In the genomic region with DNA sequence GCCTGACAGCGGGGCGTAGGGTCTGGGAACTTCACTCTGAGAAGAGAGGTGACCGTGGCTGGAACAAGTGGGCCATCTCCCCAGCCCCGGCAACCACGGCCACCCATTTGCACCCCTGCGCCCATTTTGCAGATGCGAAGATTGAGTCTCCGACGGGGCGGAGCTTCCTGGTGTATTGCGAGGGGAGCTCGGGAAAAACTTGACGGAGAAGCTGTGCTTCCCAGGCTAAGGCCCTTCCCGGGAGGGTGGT, we compare ENCODE assay signal across 1 cellular context.
TF ChIP-seq lines count a peak whose summit lies in the region.

No MANE protein-coding gene starts in this region.

TF ChIP-seq in GM12878, 131 proteins besides CTCF, POLR2A, EP300 and RAD21:
- TF ChIP-seq, protein P1, sequence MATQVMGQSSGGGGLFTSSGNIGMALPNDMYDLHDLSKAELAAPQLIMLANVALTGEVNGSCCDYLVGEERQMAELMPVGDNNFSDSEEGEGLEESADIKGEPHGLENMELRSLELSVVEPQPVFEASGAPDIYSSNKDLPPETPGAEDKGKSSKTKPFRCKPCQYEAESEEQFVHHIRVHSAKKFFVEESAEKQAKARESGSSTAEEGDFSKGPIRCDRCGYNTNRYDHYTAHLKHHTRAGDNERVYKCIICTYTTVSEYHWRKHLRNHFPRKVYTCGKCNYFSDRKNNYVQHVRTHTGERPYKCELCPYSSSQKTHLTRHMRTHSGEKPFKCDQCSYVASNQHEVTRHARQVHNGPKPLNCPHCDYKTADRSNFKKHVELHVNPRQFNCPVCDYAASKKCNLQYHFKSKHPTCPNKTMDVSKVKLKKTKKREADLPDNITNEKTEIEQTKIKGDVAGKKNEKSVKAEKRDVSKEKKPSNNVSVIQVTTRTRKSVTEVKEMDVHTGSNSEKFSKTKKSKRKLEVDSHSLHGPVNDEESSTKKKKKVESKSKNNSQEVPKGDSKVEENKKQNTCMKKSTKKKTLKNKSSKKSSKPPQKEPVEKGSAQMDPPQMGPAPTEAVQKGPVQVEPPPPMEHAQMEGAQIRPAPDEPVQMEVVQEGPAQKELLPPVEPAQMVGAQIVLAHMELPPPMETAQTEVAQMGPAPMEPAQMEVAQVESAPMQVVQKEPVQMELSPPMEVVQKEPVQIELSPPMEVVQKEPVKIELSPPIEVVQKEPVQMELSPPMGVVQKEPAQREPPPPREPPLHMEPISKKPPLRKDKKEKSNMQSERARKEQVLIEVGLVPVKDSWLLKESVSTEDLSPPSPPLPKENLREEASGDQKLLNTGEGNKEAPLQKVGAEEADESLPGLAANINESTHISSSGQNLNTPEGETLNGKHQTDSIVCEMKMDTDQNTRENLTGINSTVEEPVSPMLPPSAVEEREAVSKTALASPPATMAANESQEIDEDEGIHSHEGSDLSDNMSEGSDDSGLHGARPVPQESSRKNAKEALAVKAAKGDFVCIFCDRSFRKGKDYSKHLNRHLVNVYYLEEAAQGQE (IDR thresholded peaks at IDR 0.05; ENCODE audit: low read depth, low read length) = no peak
- TF ChIP-seq, protein P2, sequence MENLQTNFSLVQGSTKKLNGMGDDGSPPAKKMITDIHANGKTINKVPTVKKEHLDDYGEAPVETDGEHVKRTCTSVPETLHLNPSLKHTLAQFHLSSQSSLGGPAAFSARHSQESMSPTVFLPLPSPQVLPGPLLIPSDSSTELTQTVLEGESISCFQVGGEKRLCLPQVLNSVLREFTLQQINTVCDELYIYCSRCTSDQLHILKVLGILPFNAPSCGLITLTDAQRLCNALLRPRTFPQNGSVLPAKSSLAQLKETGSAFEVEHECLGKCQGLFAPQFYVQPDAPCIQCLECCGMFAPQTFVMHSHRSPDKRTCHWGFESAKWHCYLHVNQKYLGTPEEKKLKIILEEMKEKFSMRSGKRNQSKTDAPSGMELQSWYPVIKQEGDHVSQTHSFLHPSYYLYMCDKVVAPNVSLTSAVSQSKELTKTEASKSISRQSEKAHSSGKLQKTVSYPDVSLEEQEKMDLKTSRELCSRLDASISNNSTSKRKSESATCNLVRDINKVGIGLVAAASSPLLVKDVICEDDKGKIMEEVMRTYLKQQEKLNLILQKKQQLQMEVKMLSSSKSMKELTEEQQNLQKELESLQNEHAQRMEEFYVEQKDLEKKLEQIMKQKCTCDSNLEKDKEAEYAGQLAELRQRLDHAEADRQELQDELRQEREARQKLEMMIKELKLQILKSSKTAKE (IDR thresholded peaks at IDR 0.05; ENCODE audit: low read depth, poor library complexity, severe bottlenecking) = peak; percentile 92
- TF ChIP-seq RELA (IDR thresholded peaks at IDR 0.05; ENCODE audit: borderline replicate concordance, partially characterized antibody) = no peak
- TF ChIP-seq HDAC2 (IDR thresholded peaks at IDR 0.05) = peak; percentile 54; the same call in 1 of the 2 replicates
- TF ChIP-seq POU2F2 (IDR thresholded peaks at IDR 0.05; ENCODE audit: borderline replicate concordance, low read depth, low read length) = no peak; the same call in 2 of the 3 replicates
- TF ChIP-seq MTA2 (IDR thresholded peaks at IDR 0.05; ENCODE audit: low read depth) = peak; percentile 3; the same call in 1 of the 2 replicates
- TF ChIP-seq, protein P3, sequence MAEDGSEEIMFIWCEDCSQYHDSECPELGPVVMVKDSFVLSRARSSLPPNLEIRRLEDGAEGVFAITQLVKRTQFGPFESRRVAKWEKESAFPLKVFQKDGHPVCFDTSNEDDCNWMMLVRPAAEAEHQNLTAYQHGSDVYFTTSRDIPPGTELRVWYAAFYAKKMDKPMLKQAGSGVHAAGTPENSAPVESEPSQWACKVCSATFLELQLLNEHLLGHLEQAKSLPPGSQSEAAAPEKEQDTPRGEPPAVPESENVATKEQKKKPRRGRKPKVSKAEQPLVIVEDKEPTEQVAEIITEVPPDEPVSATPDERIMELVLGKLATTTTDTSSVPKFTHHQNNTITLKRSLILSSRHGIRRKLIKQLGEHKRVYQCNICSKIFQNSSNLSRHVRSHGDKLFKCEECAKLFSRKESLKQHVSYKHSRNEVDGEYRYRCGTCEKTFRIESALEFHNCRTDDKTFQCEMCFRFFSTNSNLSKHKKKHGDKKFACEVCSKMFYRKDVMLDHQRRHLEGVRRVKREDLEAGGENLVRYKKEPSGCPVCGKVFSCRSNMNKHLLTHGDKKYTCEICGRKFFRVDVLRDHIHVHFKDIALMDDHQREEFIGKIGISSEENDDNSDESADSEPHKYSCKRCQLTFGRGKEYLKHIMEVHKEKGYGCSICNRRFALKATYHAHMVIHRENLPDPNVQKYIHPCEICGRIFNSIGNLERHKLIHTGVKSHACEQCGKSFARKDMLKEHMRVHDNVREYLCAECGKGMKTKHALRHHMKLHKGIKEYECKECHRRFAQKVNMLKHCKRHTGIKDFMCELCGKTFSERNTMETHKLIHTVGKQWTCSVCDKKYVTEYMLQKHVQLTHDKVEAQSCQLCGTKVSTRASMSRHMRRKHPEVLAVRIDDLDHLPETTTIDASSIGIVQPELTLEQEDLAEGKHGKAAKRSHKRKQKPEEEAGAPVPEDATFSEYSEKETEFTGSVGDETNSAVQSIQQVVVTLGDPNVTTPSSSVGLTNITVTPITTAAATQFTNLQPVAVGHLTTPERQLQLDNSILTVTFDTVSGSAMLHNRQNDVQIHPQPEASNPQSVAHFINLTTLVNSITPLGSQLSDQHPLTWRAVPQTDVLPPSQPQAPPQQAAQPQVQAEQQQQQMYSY (CRISPR knock-in tag; IDR thresholded peaks at IDR 0.05) = no peak
- TF ChIP-seq ATF7 (IDR thresholded peaks at IDR 0.05; ENCODE audit: low read depth) = peak; percentile 99
- TF ChIP-seq GATAD2B (conservative IDR thresholded peaks at IDR 0.05; ENCODE audit: low read depth) = peak; percentile 59; the same call in 1 of the 2 replicates
- peak; percentile 100 for TF ChIP-seq SMARCA5 (IDR thresholded peaks at IDR 0.05)
- no peak for TF ChIP-seq NFYA (IDR thresholded peaks at IDR 0.05; ENCODE audit: borderline replicate concordance, low read depth, low read length)
- TF ChIP-seq, protein P4, sequence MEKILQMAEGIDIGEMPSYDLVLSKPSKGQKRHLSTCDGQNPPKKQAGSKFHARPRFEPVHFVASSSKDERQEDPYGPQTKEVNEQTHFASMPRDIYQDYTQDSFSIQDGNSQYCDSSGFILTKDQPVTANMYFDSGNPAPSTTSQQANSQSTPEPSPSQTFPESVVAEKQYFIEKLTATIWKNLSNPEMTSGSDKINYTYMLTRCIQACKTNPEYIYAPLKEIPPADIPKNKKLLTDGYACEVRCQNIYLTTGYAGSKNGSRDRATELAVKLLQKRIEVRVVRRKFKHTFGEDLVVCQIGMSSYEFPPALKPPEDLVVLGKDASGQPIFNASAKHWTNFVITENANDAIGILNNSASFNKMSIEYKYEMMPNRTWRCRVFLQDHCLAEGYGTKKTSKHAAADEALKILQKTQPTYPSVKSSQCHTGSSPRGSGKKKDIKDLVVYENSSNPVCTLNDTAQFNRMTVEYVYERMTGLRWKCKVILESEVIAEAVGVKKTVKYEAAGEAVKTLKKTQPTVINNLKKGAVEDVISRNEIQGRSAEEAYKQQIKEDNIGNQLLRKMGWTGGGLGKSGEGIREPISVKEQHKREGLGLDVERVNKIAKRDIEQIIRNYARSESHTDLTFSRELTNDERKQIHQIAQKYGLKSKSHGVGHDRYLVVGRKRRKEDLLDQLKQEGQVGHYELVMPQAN (conservative IDR thresholded peaks at IDR 0.05) = peak; percentile 84
- 0 out of 2 replicates have a peak, but pooled peaks have one; percentile 40 for TF ChIP-seq TAF1 (IDR thresholded peaks at IDR 0.05; ENCODE audit: borderline replicate concordance, low read depth, low read length)
- peak; percentile 99 for TF ChIP-seq ZNF217 (IDR thresholded peaks at IDR 0.05)
- TF ChIP-seq, protein P5, sequence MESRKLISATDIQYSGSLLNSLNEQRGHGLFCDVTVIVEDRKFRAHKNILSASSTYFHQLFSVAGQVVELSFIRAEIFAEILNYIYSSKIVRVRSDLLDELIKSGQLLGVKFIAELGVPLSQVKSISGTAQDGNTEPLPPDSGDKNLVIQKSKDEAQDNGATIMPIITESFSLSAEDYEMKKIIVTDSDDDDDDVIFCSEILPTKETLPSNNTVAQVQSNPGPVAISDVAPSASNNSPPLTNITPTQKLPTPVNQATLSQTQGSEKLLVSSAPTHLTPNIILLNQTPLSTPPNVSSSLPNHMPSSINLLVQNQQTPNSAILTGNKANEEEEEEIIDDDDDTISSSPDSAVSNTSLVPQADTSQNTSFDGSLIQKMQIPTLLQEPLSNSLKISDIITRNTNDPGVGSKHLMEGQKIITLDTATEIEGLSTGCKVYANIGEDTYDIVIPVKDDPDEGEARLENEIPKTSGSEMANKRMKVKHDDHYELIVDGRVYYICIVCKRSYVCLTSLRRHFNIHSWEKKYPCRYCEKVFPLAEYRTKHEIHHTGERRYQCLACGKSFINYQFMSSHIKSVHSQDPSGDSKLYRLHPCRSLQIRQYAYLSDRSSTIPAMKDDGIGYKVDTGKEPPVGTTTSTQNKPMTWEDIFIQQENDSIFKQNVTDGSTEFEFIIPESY (IDR thresholded peaks at IDR 0.05) = no peak
- 0 out of 2 replicates have a peak, but pooled peaks have one; percentile 73 for TF ChIP-seq RCOR1 (conservative IDR thresholded peaks at IDR 0.05; ENCODE audit: low read depth, low read length)
- TF ChIP-seq, protein P6, sequence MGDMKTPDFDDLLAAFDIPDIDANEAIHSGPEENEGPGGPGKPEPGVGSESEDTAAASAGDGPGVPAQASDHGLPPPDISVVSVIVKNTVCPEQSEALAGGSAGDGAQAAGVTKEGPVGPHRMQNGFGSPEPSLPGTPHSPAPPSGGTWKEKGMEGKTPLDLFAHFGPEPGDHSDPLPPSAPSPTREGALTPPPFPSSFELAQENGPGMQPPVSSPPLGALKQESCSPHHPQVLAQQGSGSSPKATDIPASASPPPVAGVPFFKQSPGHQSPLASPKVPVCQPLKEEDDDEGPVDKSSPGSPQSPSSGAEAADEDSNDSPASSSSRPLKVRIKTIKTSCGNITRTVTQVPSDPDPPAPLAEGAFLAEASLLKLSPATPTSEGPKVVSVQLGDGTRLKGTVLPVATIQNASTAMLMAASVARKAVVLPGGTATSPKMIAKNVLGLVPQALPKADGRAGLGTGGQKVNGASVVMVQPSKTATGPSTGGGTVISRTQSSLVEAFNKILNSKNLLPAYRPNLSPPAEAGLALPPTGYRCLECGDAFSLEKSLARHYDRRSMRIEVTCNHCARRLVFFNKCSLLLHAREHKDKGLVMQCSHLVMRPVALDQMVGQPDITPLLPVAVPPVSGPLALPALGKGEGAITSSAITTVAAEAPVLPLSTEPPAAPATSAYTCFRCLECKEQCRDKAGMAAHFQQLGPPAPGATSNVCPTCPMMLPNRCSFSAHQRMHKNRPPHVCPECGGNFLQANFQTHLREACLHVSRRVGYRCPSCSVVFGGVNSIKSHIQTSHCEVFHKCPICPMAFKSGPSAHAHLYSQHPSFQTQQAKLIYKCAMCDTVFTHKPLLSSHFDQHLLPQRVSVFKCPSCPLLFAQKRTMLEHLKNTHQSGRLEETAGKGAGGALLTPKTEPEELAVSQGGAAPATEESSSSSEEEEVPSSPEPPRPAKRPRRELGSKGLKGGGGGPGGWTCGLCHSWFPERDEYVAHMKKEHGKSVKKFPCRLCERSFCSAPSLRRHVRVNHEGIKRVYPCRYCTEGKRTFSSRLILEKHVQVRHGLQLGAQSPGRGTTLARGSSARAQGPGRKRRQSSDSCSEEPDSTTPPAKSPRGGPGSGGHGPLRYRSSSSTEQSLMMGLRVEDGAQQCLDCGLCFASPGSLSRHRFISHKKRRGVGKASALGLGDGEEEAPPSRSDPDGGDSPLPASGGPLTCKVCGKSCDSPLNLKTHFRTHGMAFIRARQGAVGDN (IDR thresholded peaks at IDR 0.05) = no peak
- 0 out of 2 replicates have a peak, but pooled peaks have one; percentile 6 for TF ChIP-seq BACH1 (IDR thresholded peaks at IDR 0.05; ENCODE audit: borderline replicate concordance)
- TF ChIP-seq RFX5 (IDR thresholded peaks at IDR 0.05; ENCODE audit: low read depth, low read length) = no peak
- TF ChIP-seq, protein P7, sequence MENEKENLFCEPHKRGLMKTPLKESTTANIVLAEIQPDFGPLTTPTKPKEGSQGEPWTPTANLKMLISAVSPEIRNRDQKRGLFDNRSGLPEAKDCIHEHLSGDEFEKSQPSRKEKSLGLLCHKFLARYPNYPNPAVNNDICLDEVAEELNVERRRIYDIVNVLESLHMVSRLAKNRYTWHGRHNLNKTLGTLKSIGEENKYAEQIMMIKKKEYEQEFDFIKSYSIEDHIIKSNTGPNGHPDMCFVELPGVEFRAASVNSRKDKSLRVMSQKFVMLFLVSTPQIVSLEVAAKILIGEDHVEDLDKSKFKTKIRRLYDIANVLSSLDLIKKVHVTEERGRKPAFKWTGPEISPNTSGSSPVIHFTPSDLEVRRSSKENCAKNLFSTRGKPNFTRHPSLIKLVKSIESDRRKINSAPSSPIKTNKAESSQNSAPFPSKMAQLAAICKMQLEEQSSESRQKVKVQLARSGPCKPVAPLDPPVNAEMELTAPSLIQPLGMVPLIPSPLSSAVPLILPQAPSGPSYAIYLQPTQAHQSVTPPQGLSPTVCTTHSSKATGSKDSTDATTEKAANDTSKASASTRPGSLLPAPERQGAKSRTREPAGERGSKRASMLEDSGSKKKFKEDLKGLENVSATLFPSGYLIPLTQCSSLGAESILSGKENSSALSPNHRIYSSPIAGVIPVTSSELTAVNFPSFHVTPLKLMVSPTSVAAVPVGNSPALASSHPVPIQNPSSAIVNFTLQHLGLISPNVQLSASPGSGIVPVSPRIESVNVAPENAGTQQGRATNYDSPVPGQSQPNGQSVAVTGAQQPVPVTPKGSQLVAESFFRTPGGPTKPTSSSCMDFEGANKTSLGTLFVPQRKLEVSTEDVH (IDR thresholded peaks at IDR 0.05; ENCODE audit: low read depth, partially characterized antibody) = peak; percentile 57
- TF ChIP-seq EGR1 (IDR thresholded peaks at IDR 0.05; ENCODE audit: borderline replicate concordance in 1 of 2, low read depth in 2 of 2, low read length in 2 of 2) = no peak
- TF ChIP-seq FOXM1 (IDR thresholded peaks at IDR 0.05; ENCODE audit: low read depth, low read length) = 0 out of 2 replicates have a peak, but pooled peaks have one; percentile 12
- TF ChIP-seq IKZF2 (IDR thresholded peaks at IDR 0.05) = peak; percentile 6 to 46; a peak in 3 of 4 replicates
- TF ChIP-seq SMAD5 (IDR thresholded peaks at IDR 0.05; ENCODE audit: low read depth) = peak; percentile 29; the same call in 1 of the 2 replicates
- peak; percentile 93; the same call in 1 of the 2 replicates for TF ChIP-seq CHD4 (IDR thresholded peaks at IDR 0.05)
- TF ChIP-seq TARDBP (IDR thresholded peaks at IDR 0.05; ENCODE audit: borderline replicate concordance) = 0 out of 2 replicates have a peak, but pooled peaks have one; percentile 5
- peak; percentile 64; the same call in 1 of the 2 replicates for TF ChIP-seq NFXL1 (IDR thresholded peaks at IDR 0.05; ENCODE audit: borderline replicate concordance)
